In genomic region chr22:44026066-44026629, GRCh38 we compare ENCODE assay signal across 8 cellular contexts. TPM values are rescaled to one million over a fixed set of nuclear protein-coding genes. Genes with fewer than 3 reads are reported as not detected.
DNase-seq lines count a peak whose midpoint lies in the region; ATAC-seq and TF ChIP-seq lines count a peak whose summit lies in the region.

No MANE protein-coding gene starts in this region.

- no peaks in the 10 kb centered on the region for H3K27me3 ChIP-seq in breast epithelium
- H3K27me3 ChIP-seq in muscle layer of duodenum (ENCODE audit: low read depth, low read length): no peaks in the 10 kb centered on the region
- peaks cover 10% of the 10 kb centered on the region for H3K27me3 ChIP-seq in transverse colon

- H3K9me3 Mint-ChIP-seq in MCF 10A (ENCODE audit: unreplicated experiment) (no peaks in the 10 kb centered on the region), Calu3 (ENCODE audit: low read depth, unreplicated experiment) (no peaks in the 10 kb centered on the region), glutamatergic neuron (ENCODE audit: unreplicated experiment) (peaks cover 6% of the 10 kb centered on the region)
- no peaks in the 10 kb centered on the region for H3K9me3 Mint-ChIP-seq in activated naive CD8-positive, alpha-beta T cell treated with anti-CD3 and anti-CD28 coated beads, Interleukin-2, amount 10 ng/mL, durations not matched to agents 7 days and 5 days

- H3K4me1 ChIP-seq in breast epithelium (no peaks in the 10 kb centered on the region), muscle layer of duodenum (ENCODE audit: control insufficient read depth in 1 of 2, insufficient read depth in 2 of 2, low read length in 2 of 2) (peaks cover 0 to 13% of the 10 kb centered on the region in 2 donors), transverse colon (peaks cover 3 to 17% (median 10%) of the 10 kb centered on the region in 4 donors)

- CTCF ChIA-PET in MCF 10A (lab: Yijun Ruan, JAX): no interaction called here
- CTCF ChIA-PET in Calu3 (lab: Charles Lee): interaction anchor here (0.6 kb wide), 2 partner anchors 11 to 574 kb away, joined by 3 to 5 read pairs; no protein-coding TSS in a partner anchor

- H3K27me3 Mint-ChIP-seq in MCF 10A (ENCODE audit: insufficient read depth, unreplicated experiment): no peaks in the 10 kb centered on the region
- no peaks in the 10 kb centered on the region for H3K27me3 Mint-ChIP-seq in activated naive CD8-positive, alpha-beta T cell treated with anti-CD3 and anti-CD28 coated beads, Interleukin-2, amount 10 ng/mL, durations not matched to agents 7 days and 5 days
- no peaks in the 10 kb centered on the region for H3K27me3 Mint-ChIP-seq in Calu3 (ENCODE audit: unreplicated experiment)
- H3K27me3 Mint-ChIP-seq in glutamatergic neuron (ENCODE audit: unreplicated experiment): peaks cover 4% of the 10 kb centered on the region

- peak overlapping the region; percentile 19 to 94 (median 59) for H3K4me3 ChIP-seq in breast epithelium
- H3K4me3 ChIP-seq in muscle layer of duodenum (ENCODE audit: low read depth in 1 of 2, low read length in 2 of 2): peak overlapping the region in 1 of 2 donors; percentile 11
- peak overlapping the region in 2 of 4 donors; percentile 9 for H3K4me3 ChIP-seq in transverse colon

- TF ChIP-seq CTCF in breast epithelium (IDR thresholded peaks at IDR 0.05): no peak
- no peak for TF ChIP-seq CTCF in MCF 10A (IDR thresholded peaks at IDR 0.05; ENCODE audit: unreplicated experiment)
- no peak for TF ChIP-seq CTCF in transverse colon (IDR thresholded peaks at IDR 0.05)
- TF ChIP-seq CTCF in Calu3 (IDR thresholded peaks at IDR 0.05; ENCODE audit: unreplicated experiment): no peak
- no peak for TF ChIP-seq CTCF in glutamatergic neuron (IDR thresholded peaks at IDR 0.05; ENCODE audit: partially characterized antibody, unreplicated experiment)

- H3K27ac ChIP-seq in breast epithelium (peak overlapping the region; percentile 46 to 93), muscle layer of duodenum (ENCODE audit: low read length) (peak overlapping the region; percentile 82), transverse colon (peak overlapping the region; percentile 82 to 87 (median 86))

- TF ChIP-seq EP300 in transverse colon (IDR thresholded peaks at IDR 0.05; ENCODE audit: low read depth): no peak

- H3K36me3 Mint-ChIP-seq in MCF 10A (ENCODE audit: insufficient read depth, unreplicated experiment) (peaks cover 6% of the 10 kb centered on the region), Calu3 (ENCODE audit: insufficient read depth, unreplicated experiment) (peaks cover 7% of the 10 kb centered on the region), glutamatergic neuron (ENCODE audit: unreplicated experiment) (no peaks in the 10 kb centered on the region)
- no peaks in the 10 kb centered on the region for H3K36me3 Mint-ChIP-seq in activated naive CD8-positive, alpha-beta T cell treated with anti-CD3 and anti-CD28 coated beads, Interleukin-2, amount 10 ng/mL, durations not matched to agents 7 days and 5 days

- TF ChIP-seq POLR2A in breast epithelium (IDR thresholded peaks at IDR 0.05): no peak
- TF ChIP-seq POLR2A in transverse colon (IDR thresholded peaks at IDR 0.05): no peak

- POLR2A ChIA-PET in MCF 10A (lab: Yijun Ruan, JAX): interaction anchor here (0.6 kb wide), 1 partner anchor 71 kb away, joined by 3 read pairs; no protein-coding TSS in a partner anchor
- POLR2A ChIA-PET in activated naive CD8-positive, alpha-beta T cell treated with anti-CD3 and anti-CD28 coated beads, Interleukin-2, amount 10 ng/mL, durations not matched to agents 7 days and 5 days (lab: Charles Lee): interaction anchor here (1.0 to 2.8 kb wide), 8 partner anchors 25 to 660 kb away, joined by 3 to 14 read pairs (median 6); partner anchors contain the start of genes PARVG and SAMM50

- H3K4me3 Mint-ChIP-seq in MCF 10A (ENCODE audit: unreplicated experiment) (no peak overlapping the region), Calu3 (ENCODE audit: low read depth, unreplicated experiment) (no peak overlapping the region), glutamatergic neuron (ENCODE audit: unreplicated experiment) (no peak overlapping the region)
- H3K4me3 Mint-ChIP-seq in activated naive CD8-positive, alpha-beta T cell treated with anti-CD3 and anti-CD28 coated beads, Interleukin-2, amount 10 ng/mL, durations not matched to agents 7 days and 5 days: peak overlapping the region; percentile 78

- H3K9me3 ChIP-seq in breast epithelium (no peaks in the 10 kb centered on the region), muscle layer of duodenum (ENCODE audit: control insufficient read depth in 1 of 2, low read length in 2 of 2) (no peaks in the 10 kb centered on the region), transverse colon (no peaks in the 10 kb centered on the region)

- H3K36me3 ChIP-seq in breast epithelium (no peaks in the 10 kb centered on the region), muscle layer of duodenum (ENCODE audit: control insufficient read depth in 1 of 2, insufficient read depth in 2 of 2, low read length in 2 of 2) (no peaks in the 10 kb centered on the region), transverse colon (no peaks in the 10 kb centered on the region)

- intact Hi-C loops in breast epithelium (cut with DNase I; ENCODE audit: low total_unique reads): no loop called here
- intact Hi-C loops in MCF 10A (cut with micrococcal nuclease): no loop called here
- intact Hi-C loops in transverse colon (cut with DNase I; ENCODE audit: low total_unique reads): no loop called here
- intact Hi-C loops in Calu3 (cut with micrococcal nuclease; ENCODE audit: unreplicated experiment): no loop called here

- H3K27ac Mint-ChIP-seq in MCF 10A (ENCODE audit: low read depth, unreplicated experiment): no peak overlapping the region
- H3K27ac Mint-ChIP-seq in activated naive CD8-positive, alpha-beta T cell treated with anti-CD3 and anti-CD28 coated beads, Interleukin-2, amount 10 ng/mL, durations not matched to agents 7 days and 5 days: peak overlapping the region; percentile 94
- H3K27ac Mint-ChIP-seq in Calu3 (ENCODE audit: unreplicated experiment): no peak overlapping the region
- no peak overlapping the region for H3K27ac Mint-ChIP-seq in glutamatergic neuron (ENCODE audit: unreplicated experiment)

- 42 to 64% methylated on average over 9 to 17 of the region's 17 CpGs for WGBS in transverse colon (ENCODE audit: low coverage in 1 of 2), 2 donors

- DNase-seq in breast epithelium (ENCODE audit: low spot score in 2 of 2) (no peak), MCF 10A (ENCODE audit: unreplicated experiment) (no peak), transverse colon (no peak), Calu3 (no peak), NOMO-1 treated with DMSO at 0.1 percent for 48 hours (lab: John Stamatoyannopoulos, UW; ENCODE audit: unreplicated experiment) (no peak), glutamatergic neuron (no peak)
- DNase-seq in activated naive CD8-positive, alpha-beta T cell treated with anti-CD3 and anti-CD28 coated beads, Interleukin-2, amount 10 ng/mL, durations not matched to agents 7 days and 5 days: no peak

- H3K4me1 Mint-ChIP-seq in MCF 10A (ENCODE audit: insufficient read depth, unreplicated experiment) (peaks cover 17% of the 10 kb centered on the region), Calu3 (ENCODE audit: low read depth, unreplicated experiment) (peaks cover 17% of the 10 kb centered on the region), glutamatergic neuron (ENCODE audit: low read depth, unreplicated experiment) (peaks cover 2% of the 10 kb centered on the region)
- H3K4me1 Mint-ChIP-seq in activated naive CD8-positive, alpha-beta T cell treated with anti-CD3 and anti-CD28 coated beads, Interleukin-2, amount 10 ng/mL, durations not matched to agents 7 days and 5 days: peaks cover 34% of the 10 kb centered on the region

- in situ Hi-C loops in transverse colon (cut with MboI; ENCODE audit: low pct_ligation_motif_present in 1 of 4, low pct_unique_long_range_greater_than_20kb in 1 of 4, low sequenced_read_pairs in 3 of 4): no loop called here

- no peak for ATAC-seq in activated naive CD8-positive, alpha-beta T cell treated with anti-CD3 and anti-CD28 coated beads, Interleukin-2, amount 10 ng/mL, durations not matched to agents 7 days and 5 days (ENCODE audit: low read depth)

- BruUV-seq in MCF 10A (replicated peaks; lab: Mats Ljungman, UMichigan) (no TSS peak), Calu3 (replicated peaks; lab: Mats Ljungman, UMichigan) (no TSS peak)

RNA-seq across cellular contexts. Expression of gene PARVB, which starts 2.0 kb away (rescaled TPM):
- total RNA-seq in breast epithelium: 10 to 100 TPM; 12.3 to 57.6 (median 21.6) TPM
- 17.2 and 26.0 TPM in 2 replicates for total RNA-seq in MCF 10A (2022)
- total RNA-seq in activated naive CD8-positive, alpha-beta T cell treated with anti-CD3 and anti-CD28 coated beads, Interleukin-2, amount 10 ng/mL, durations not matched to agents 7 days and 5 days: 10 to 100 TPM; 39.6 to 40.7 TPM
- total RNA-seq in transverse colon: 100 to 1,000 TPM in 1 of 4 donors, 10 to 100 TPM in 1, 1 to 10 TPM in 2; 6.6 to 144 (median 30.1) TPM
- 11.1 and 15.6 TPM in 2 replicates for total RNA-seq in Calu3 (2022)
- 7.7 TPM for total RNA-seq in glutamatergic neuron (ENCODE audit: unreplicated experiment)
